Comparison of ENCODE assay signal across 2 cellular contexts in the genomic region with DNA sequence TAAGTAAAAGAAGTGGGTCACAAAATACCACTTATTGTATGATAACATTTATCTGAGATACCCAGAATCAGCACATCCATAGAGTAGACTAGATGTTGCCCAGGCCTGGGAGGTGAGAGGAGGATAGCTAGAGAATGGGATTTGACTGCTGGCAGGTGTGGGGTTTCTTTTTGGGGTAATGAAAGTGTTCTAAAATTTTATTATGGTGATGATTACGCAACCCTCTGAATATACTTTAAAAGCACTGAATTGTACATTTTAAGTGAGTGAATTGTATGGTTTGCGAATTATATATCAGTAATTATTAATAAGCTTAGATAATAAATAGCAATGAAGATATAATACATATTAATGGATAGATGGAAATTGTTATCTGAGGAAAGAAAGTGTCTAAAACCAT.
TF ChIP-seq lines count a peak whose summit lies in the region.

No MANE protein-coding gene starts in this region.

TF ChIP-seq in IMR-90, 13 proteins besides CTCF, POLR2A, EP300 and RAD21 (continued from another document):
- TF ChIP-seq MXI1 (IDR thresholded peaks at IDR 0.05; ENCODE audit: borderline replicate concordance, low read depth, low read length), result no peak
- TF ChIP-seq CEBPB (IDR thresholded peaks at IDR 0.05; ENCODE audit: low read depth, low read length), result peak; percentile 88
- no peak for TF ChIP-seq RCOR1 (IDR thresholded peaks at IDR 0.05; ENCODE audit: insufficient replicate concordance, low read length)
- no peak for TF ChIP-seq FOS (IDR thresholded peaks at IDR 0.05; ENCODE audit: low read depth, low read length)
- no peak for TF ChIP-seq MAZ (IDR thresholded peaks at IDR 0.05; ENCODE audit: borderline replicate concordance, low read depth, low read length)

TF ChIP-seq in WTC11, 78 proteins besides CTCF, POLR2A, EP300 and RAD21 (continued from another document):
- TF ChIP-seq, protein P1, sequence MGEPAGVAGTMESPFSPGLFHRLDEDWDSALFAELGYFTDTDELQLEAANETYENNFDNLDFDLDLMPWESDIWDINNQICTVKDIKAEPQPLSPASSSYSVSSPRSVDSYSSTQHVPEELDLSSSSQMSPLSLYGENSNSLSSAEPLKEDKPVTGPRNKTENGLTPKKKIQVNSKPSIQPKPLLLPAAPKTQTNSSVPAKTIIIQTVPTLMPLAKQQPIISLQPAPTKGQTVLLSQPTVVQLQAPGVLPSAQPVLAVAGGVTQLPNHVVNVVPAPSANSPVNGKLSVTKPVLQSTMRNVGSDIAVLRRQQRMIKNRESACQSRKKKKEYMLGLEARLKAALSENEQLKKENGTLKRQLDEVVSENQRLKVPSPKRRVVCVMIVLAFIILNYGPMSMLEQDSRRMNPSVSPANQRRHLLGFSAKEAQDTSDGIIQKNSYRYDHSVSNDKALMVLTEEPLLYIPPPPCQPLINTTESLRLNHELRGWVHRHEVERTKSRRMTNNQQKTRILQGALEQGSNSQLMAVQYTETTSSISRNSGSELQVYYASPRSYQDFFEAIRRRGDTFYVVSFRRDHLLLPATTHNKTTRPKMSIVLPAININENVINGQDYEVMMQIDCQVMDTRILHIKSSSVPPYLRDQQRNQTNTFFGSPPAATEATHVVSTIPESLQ (CRISPR knock-in tag; IDR thresholded peaks at IDR 0.05), result no peak
- TF ChIP-seq SMAD3 (CRISPR knock-in tag; IDR thresholded peaks at IDR 0.05; ENCODE audit: borderline replicate concordance), result no peak
